ENCODE assay signal across 17 cellular contexts in genomic region chrX:42289492-42290385, GRCh38.
DNase-seq lines count a peak whose midpoint lies in the region; ATAC-seq, FAIRE-seq and TF ChIP-seq lines count a peak whose summit lies in the region.
"Had no signal": no experiment of that assay in that cellular context is flagged by ENCODE, and none has a peak within 500 bp of the region (broad histone marks: within the 10 kb centered on the region; RNA-seq: fewer than 3 reads in every experiment).

No MANE protein-coding gene starts in this region.

- no peaks in the 10 kb centered on the region for H3K36me3 Mint-ChIP-seq in activated T-cell treated with anti-CD3 and anti-CD28 coated beads, Interleukin-2, amount 50 U/mL, for 4 hours (ENCODE audit: insufficient read depth)

- no peak overlapping the region for H3K4me3 Mint-ChIP-seq in activated T-cell treated with anti-CD3 and anti-CD28 coated beads, Interleukin-2, amount 50 U/mL, for 4 hours
- H3K4me3 Mint-ChIP-seq: GM23338 had no signal

- CTCF ChIA-PET in A549 (lab: Yijun Ruan, JAX) = interaction anchor here (1.3 kb wide), 1 partner anchor 103 kb away, joined by 3 read pairs; no protein-coding TSS in a partner anchor

- no peak for DNase-seq in activated T-cell treated with anti-CD3 and anti-CD28 coated beads, Interleukin-2, amount 50 U/mL, for 4 hours
- DNase-seq in activated T-cell treated with anti-CD3 and anti-CD28 coated beads, Interleukin-2, amount 50 U/mL, for 1 hour = no peak
- DNase-seq in A549 (ENCODE audit: low read depth in 1 of 2, low spot score in 1 of 2) (no peak), RCC 7860 (ENCODE audit: low spot score) (no peak), psoas muscle (no peak), caudate nucleus (lab: John Stamatoyannopoulos, UW) (no peak)
- DNase-seq: DMS79 treated with DMSO at 0.1 percent for 48 hours, HCEC 1CT, KG1, NCI-H1417, NCI-H187, NCI-H2107, NCI-H510A treated with DMSO at 0.1 percent for 48 hours, NCI-H774 had no signal

- no peak overlapping the region for H3K4me2 ChIP-seq in A549
- H3K4me2 ChIP-seq: GM23338 had no signal

- POLR2A ChIA-PET in A549 (lab: Yijun Ruan, JAX) = no interaction called here

- peak; percentile 88 for FAIRE-seq in A549 (lab: Jason Lieb, UNC)
- peak; percentile 14 for FAIRE-seq in RCC 7860 (lab: Jason Lieb, UNC)
- peak; percentile 80 for FAIRE-seq in colon (lab: Jason Lieb, UNC)

- TF ChIP-seq EP300 in A549 (IDR thresholded peaks at IDR 0.05) = no peak

- H3K9me3 ChIP-seq in A549 (no peaks in the 10 kb centered on the region), psoas muscle (no peaks in the 10 kb centered on the region)

- no peaks in the 10 kb centered on the region for H3K27me3 ChIP-seq in psoas muscle (ENCODE audit: insufficient read depth in 3 of 3, low read length in 2 of 3)

- 10% methylated on average over 3 of the region's 3 CpGs for WGBS in A549 (ENCODE audit: missing lambda C conversion rate)
- WGBS in psoas muscle, 3 donors = 65 to 83% (median 78%) methylated on average over 3 of the region's 3 CpGs

- intact Hi-C loops in psoas muscle (cut with DNase I) = no loop called here

- no peaks in the 10 kb centered on the region for H3K9me3 Mint-ChIP-seq in activated T-cell treated with anti-CD3 and anti-CD28 coated beads, Interleukin-2, amount 50 U/mL, for 4 hours

- ATAC-seq in activated T-cell treated with anti-CD3 and anti-CD28 coated beads, Interleukin-2, amount 50 U/mL, for 4 hours = peak; percentile 65 to 77
- ATAC-seq in A549 = no peak
- ATAC-seq in psoas muscle = no peak
- ATAC-seq: GM23338 had no signal

- no peaks in the 10 kb centered on the region for H3K36me3 ChIP-seq in psoas muscle (ENCODE audit: insufficient read depth in 1 of 2, low read depth in 1 of 2)

- no peak for TF ChIP-seq CTCF in A549 (IDR thresholded peaks at IDR 0.05)
- no peak for TF ChIP-seq CTCF in psoas muscle (IDR thresholded peaks at IDR 0.05)

- TF ChIP-seq POLR2A in A549 (IDR thresholded peaks at IDR 0.05; ENCODE audit: low read length) = no peak

- no peaks in the 10 kb centered on the region for H3K4me1 ChIP-seq in A549
- H3K4me1 ChIP-seq in psoas muscle = no peaks in the 10 kb centered on the region

- no peak overlapping the region for H3K4me3 ChIP-seq in A549
- no peak overlapping the region for H3K4me3 ChIP-seq in psoas muscle
- H3K4me3 ChIP-seq: GM23338 had no signal

- no peak for TF ChIP-seq RAD21 in A549 (conservative IDR thresholded peaks at IDR 0.05 in 1 of 2, IDR thresholded peaks at IDR 0.05 in 1 of 2)

- H3K27ac ChIP-seq in A549 (no peak overlapping the region), psoas muscle (no peak overlapping the region), caudate nucleus (ENCODE audit: low read depth, low read length) (no peak overlapping the region)
- H3K27ac ChIP-seq: C4-2B had no signal

- H3K27me3 Mint-ChIP-seq in activated T-cell treated with anti-CD3 and anti-CD28 coated beads, Interleukin-2, amount 50 U/mL, for 4 hours (ENCODE audit: low read depth) = no peaks in the 10 kb centered on the region

- peaks cover 28% of the 10 kb centered on the region for H3K4me1 Mint-ChIP-seq in activated T-cell treated with anti-CD3 and anti-CD28 coated beads, Interleukin-2, amount 50 U/mL, for 4 hours (ENCODE audit: low read depth)
- H3K4me1 Mint-ChIP-seq: GM23338 had no signal

TF ChIP-seq in A549, 52 proteins besides CTCF, POLR2A, EP300 and RAD21:
- TF ChIP-seq RNF2 (IDR thresholded peaks at IDR 0.05; ENCODE audit: borderline replicate concordance, low read depth) = no peak
- TF ChIP-seq MYC (IDR thresholded peaks at IDR 0.05; ENCODE audit: borderline replicate concordance, low read length) = no peak

Comparison
In these comparisons a context has a peak if more than half of its experiments do, and no peak if none do; other contexts are left out.
1. ATAC-seq: peak in activated T-cell treated with anti-CD3 and anti-CD28 coated beads, Interleukin-2, amount 50 U/mL, for 4 hours (2 of 2); none in A549 (0 of 2) and psoas muscle (0 of 4).